ENCODE assay signal across 8 cellular contexts in genomic region chr3:136969539-136969938, GRCh38. TPM values are rescaled to one million over a fixed set of nuclear protein-coding genes. Genes with fewer than 3 reads are reported as not detected.
DNase-seq lines count a peak whose midpoint lies in the region; FAIRE-seq and TF ChIP-seq lines count a peak whose summit lies in the region.
"Not testable (repeated sequence)": the region's sequence is repeated elsewhere in the genome, so short reads cannot be mapped to it uniquely, and the experiment has no call there.
"Had no signal": no experiment of that assay in that cellular context is flagged by ENCODE, and none has a peak within 500 bp of the region (broad histone marks: within the 10 kb centered on the region; RNA-seq: fewer than 3 reads in every experiment).

No MANE protein-coding gene starts in this region.

- H3K36me3 Mint-ChIP-seq in osteocyte (ENCODE audit: unreplicated experiment), result not testable (repeated sequence)

- H3K4me1 Mint-ChIP-seq in osteocyte (ENCODE audit: unreplicated experiment), result not testable (repeated sequence)

- not testable (repeated sequence) for TF ChIP-seq RAD21 in H1 (IDR thresholded peaks at IDR 0.05 in 1 of 2, conservative IDR thresholded peaks at IDR 0.05 in 1 of 2; ENCODE audit: low read depth in 2 of 2, low read length in 2 of 2)

- H3K23me2 ChIP-seq in H1 (ENCODE audit: low read depth, low read length), result not testable (repeated sequence)

- CTCF ChIA-PET in H1 (lab: Charles Lee; ENCODE audit: partially characterized antibody), result not testable (repeated sequence)

- peak overlapping the region; percentile 60 for H3K4me3 Mint-ChIP-seq in osteocyte (ENCODE audit: unreplicated experiment)

- H3K9ac ChIP-seq in HUES48 (ENCODE audit: low read depth, low read length); H1 (replicated peaks in 1 of 4; ENCODE audit: extremely low read depth in 1 of 4, low read depth in 3 of 4, low read length in 3 of 4): not testable (repeated sequence)
- H3K9ac ChIP-seq in iPS-15b (ENCODE audit: low read depth, low read length), result peak overlapping the region; percentile 54

- H3K79me1 ChIP-seq in H1 (ENCODE audit: low read depth, low read length), result not testable (repeated sequence)

- H2BK20ac ChIP-seq in H1 (ENCODE audit: low read length), result not testable (repeated sequence)

- not testable (repeated sequence) for FAIRE-seq in H1 (lab: Jason Lieb, UNC)

- DNase-seq in DMS114 treated with DMSO at 0.1 percent for 48 hours (lab: John Stamatoyannopoulos, UW; ENCODE audit: unreplicated experiment), result peak; percentile 3
- peak; percentile 26 for DNase-seq in NCI-H2227 (lab: John Stamatoyannopoulos, UW; ENCODE audit: unreplicated experiment)
- peak; percentile 60 for DNase-seq in NCI-H748 (lab: John Stamatoyannopoulos, UW; ENCODE audit: unreplicated experiment)
- DNase-seq in H1 (ENCODE audit: low read depth in 1 of 2, low spot score in 2 of 2); osteocyte (ENCODE audit: extremely low spot score, unreplicated experiment): not testable (repeated sequence)

- not testable (repeated sequence) for H3K27ac Mint-ChIP-seq in osteocyte (ENCODE audit: unreplicated experiment)

- not testable (repeated sequence) for H3K27me3 ChIP-seq in HUES48 (ENCODE audit: control insufficient read depth, insufficient read depth, low read length); H1 (replicated peaks in 1 of 4; ENCODE audit: control insufficient read depth in 3 of 4, extremely low read depth in 1 of 4, insufficient read depth in 3 of 4, low read length in 3 of 4); iPS-15b (ENCODE audit: control insufficient read depth, insufficient read depth, low read length)

- H4K8ac ChIP-seq in H1 (ENCODE audit: extremely low read depth, insufficient read depth, low read length), result not testable (repeated sequence)

- not testable (repeated sequence) for H4K91ac ChIP-seq in H1 (replicated peaks; ENCODE audit: insufficient read length, low read length)

- not testable (repeated sequence) for H3K14ac ChIP-seq in H1 (ENCODE audit: insufficient read length)

- not testable (repeated sequence) for H4K20me1 ChIP-seq in H1 (replicated peaks in 1 of 2; ENCODE audit: control insufficient read depth in 1 of 2, insufficient read depth in 2 of 2, low read length in 2 of 2)

- TF ChIP-seq CTCF in H1 (IDR thresholded peaks at IDR 0.05; ENCODE audit: control extremely low read depth in 1 of 3, insufficient read depth in 1 of 3, low read depth in 1 of 3, low read length in 3 of 3); osteocyte (IDR thresholded peaks at IDR 0.05): not testable (repeated sequence)

- not testable (repeated sequence) for H3K56ac ChIP-seq in H1 (replicated peaks; ENCODE audit: insufficient read length, low read depth, low read length)

- not testable (repeated sequence) for H3K4me2 ChIP-seq in H1 (ENCODE audit: insufficient read depth in 1 of 2, low read depth in 2 of 2, low read length in 2 of 2)

- H2AK5ac ChIP-seq in H1 (ENCODE audit: low read depth, low read length), result not testable (repeated sequence)

- H3K27me3 Mint-ChIP-seq in osteocyte (ENCODE audit: unreplicated experiment), result not testable (repeated sequence)

- POLR2A ChIA-PET in H1 (lab: Charles Lee; ENCODE audit: partially characterized antibody), result not testable (repeated sequence)

- WGBS in H1 (ENCODE audit: extremely low coverage in 1 of 2, insufficient coverage in 1 of 2, insufficient read length in 1 of 2, insufficient replicate concordance in 2 of 2, low coverage in 1 of 2, low lambda C conversion rate in 2 of 2, missing lambda C conversion rate in 1 of 2), 2 experiments, result 77% methylated on average over 5 of the region's 14 CpGs; no CpG with 5 or more reads in 1 of the 2 experiments

- H3K27ac ChIP-seq in HUES48 (ENCODE audit: low read depth, low read length); H1 (ENCODE audit: low read depth, low read length): not testable (repeated sequence)

- H2BK120ac ChIP-seq in H1 (replicated peaks; ENCODE audit: low read depth, low read length), result not testable (repeated sequence)

- H2BK5ac ChIP-seq in H1 (ENCODE audit: low read depth, low read length), result not testable (repeated sequence)

- H2BK15ac ChIP-seq in H1 (ENCODE audit: low read length), result not testable (repeated sequence)

- peaks cover 17% of the 10 kb centered on the region for H3K9me3 Mint-ChIP-seq in osteocyte (ENCODE audit: unreplicated experiment)

- not testable (repeated sequence) for H3K4ac ChIP-seq in H1 (replicated peaks; ENCODE audit: insufficient read length, low read depth, low read length)

- TF ChIP-seq EP300 in H1 (IDR thresholded peaks at IDR 0.05; ENCODE audit: borderline replicate concordance in 1 of 2, low read depth in 2 of 2, low read length in 2 of 2), result not testable (repeated sequence)

- H3K9me3 ChIP-seq in HUES48 (ENCODE audit: control insufficient read depth, insufficient read depth, low read length); H1 (ENCODE audit: insufficient read depth in 2 of 2, low read depth in 1 of 2, low read length in 1 of 2); iPS-15b (ENCODE audit: control insufficient read depth, insufficient read depth, low read length): not testable (repeated sequence)

- not testable (repeated sequence) for TF ChIP-seq POLR2A in H1 (IDR thresholded peaks at IDR 0.05; ENCODE audit: control extremely low read depth in 1 of 2, low read depth in 2 of 2, low read length in 2 of 2)

- not testable (repeated sequence) for H3K4me1 ChIP-seq in HUES48 (ENCODE audit: control insufficient read depth, insufficient read depth, low read length); H1 (replicated peaks in 1 of 4; ENCODE audit: control insufficient read depth in 3 of 4, insufficient read depth in 4 of 4, low read length in 3 of 4); iPS-15b (ENCODE audit: control insufficient read depth, insufficient read depth, low read length)

- H3K18ac ChIP-seq in H1 (ENCODE audit: extremely low read depth, low read length), result not testable (repeated sequence)

- not testable (repeated sequence) for H3K36me3 ChIP-seq in HUES48 (ENCODE audit: control insufficient read depth, insufficient read depth, low read length); H1 (ENCODE audit: control insufficient read depth in 2 of 4, insufficient read depth in 4 of 4, low read length in 3 of 4); iPS-15b (ENCODE audit: control insufficient read depth, insufficient read depth, low read length)

- H2BK12ac ChIP-seq in H1 (ENCODE audit: low read depth, low read length), result not testable (repeated sequence)

- not testable (repeated sequence) for H3K23ac ChIP-seq in H1 (ENCODE audit: insufficient read length)

- peak overlapping the region; percentile 48 for H3K4me3 ChIP-seq in HUES48 (ENCODE audit: low read depth, low read length)
- H3K4me3 ChIP-seq in H1 (ENCODE audit: extremely low read depth in 1 of 4, insufficient read depth in 2 of 4, low read depth in 3 of 4, low read length in 4 of 4), result peak overlapping the region in 2 of 4 experiments; percentile 25 to 41; a peak in 2 of 8 replicates
- peak overlapping the region; percentile 45 for H3K4me3 ChIP-seq in iPS-15b (ENCODE audit: low read depth, low read length)

- not testable (repeated sequence) for H3K79me2 ChIP-seq in H1 (ENCODE audit: control insufficient read depth in 1 of 2, insufficient read depth in 2 of 2, low read length in 2 of 2)

- not testable (repeated sequence) for H4K5ac ChIP-seq in H1 (ENCODE audit: insufficient read length, low read depth, low read length)

- H2AFZ ChIP-seq in H1 (ENCODE audit: low read length), result not testable (repeated sequence)

TF ChIP-seq in H1, 55 proteins besides CTCF, POLR2A, EP300 and RAD21:
- TF ChIP-seq TAF1 (IDR thresholded peaks at IDR 0.05; ENCODE audit: low read depth, low read length) (0 out of 2 replicates have a peak, but pooled peaks have one; percentile 31), YY1 (IDR thresholded peaks at IDR 0.05; ENCODE audit: low read depth, low read length) (0 out of 2 replicates have a peak, but pooled peaks have one; percentile 57)
TF ChIP-seq in H1: peak in this region for 2; not testable (repeated sequence) for 53.

RNA-seq across cellular contexts. Expression of gene IL20RB, which starts 11.8 kb away (rescaled TPM):
- 1.6 and 2.6 TPM in 2 replicates for total RNA-seq in H1 (2021; fragmentation: NEBNext Ultra II Directional; extraction: Animal tissue kit (Norgen Biotek cat#: 25700))
- 1.8 and 3.3 TPM in 2 replicates for polyA plus RNA-seq in H1 (2011; rRNA removed)
- 4.3 TPM for polyA plus RNA-seq in H1 (2011; cell fraction: cytosol; rRNA removed)
- polyA plus RNA-seq in H1 (2011; cell fraction: nucleus; rRNA removed), result 4.0 TPM
- 1.1 to 2.3 TPM (median 1.5 TPM) in 4 replicates for polyA plus RNA-seq in H1 (2012, experiment 1 of 2)
- polyA plus RNA-seq in H1 (2012, experiment 2 of 2), result 0.52 TPM
- 1.3 TPM for polyA plus RNA-seq in H1 (2013, experiment 1 of 2)
- polyA plus RNA-seq in H1 (2013, experiment 2 of 2), result 1.6 TPM
- polyA minus RNA-seq in H1 (2011; rRNA and poly(A)+ RNA removed), result 2.0 and 3.1 TPM in 2 replicates
- polyA minus RNA-seq in H1 (2011; cell fraction: cytosol; rRNA and poly(A)+ RNA removed), result 1.7 TPM
- 2.3 TPM for polyA minus RNA-seq in H1 (2011; cell fraction: nucleus; rRNA and poly(A)+ RNA removed)
- 0.55 TPM in 1 of 2 replicates, not detected in the other for total RNA-seq in osteocyte
- polyA plus RNA-seq: IgD-negative memory B cell had no signal
